Comparison of ENCODE assay signal across 8 cellular contexts in genomic region chr2:232327089-232328037, GRCh38. TPM values are rescaled to one million over a fixed set of nuclear protein-coding genes. Genes with fewer than 3 reads are reported as not detected.
DNase-seq lines count a peak whose midpoint lies in the region; ATAC-seq and TF ChIP-seq lines count a peak whose summit lies in the region.

No MANE protein-coding gene starts in this region.

- TF ChIP-seq CTCF in hepatocyte (IDR thresholded peaks at IDR 0.05; ENCODE audit: poor library complexity) = peak; percentile 78

- H3K4me1 ChIP-seq in hepatocyte (ENCODE audit: insufficient read depth) = no peaks in the 10 kb centered on the region

- no peak overlapping the region for H3K27ac ChIP-seq in hepatocyte

- H3K36me3 ChIP-seq in hepatocyte (replicated peaks; ENCODE audit: insufficient read depth, low read depth) = no peaks in the 10 kb centered on the region

- H4K20me1 ChIP-seq in hepatocyte (ENCODE audit: insufficient read depth, poor library complexity, severe bottlenecking) = no peaks in the 10 kb centered on the region

- no peaks in the 10 kb centered on the region for H3K79me2 ChIP-seq in hepatocyte

- peak; percentile 16 for DNase-seq in NK-92 treated with Interleukin-12 subunit alpha and Interleukin-12 subunit beta, amount 100 ng/mL, for 24 hours (lab: John Stamatoyannopoulos, UW)
- no peak for DNase-seq in NK-92 (lab: John Stamatoyannopoulos, UW; ENCODE audit: unreplicated experiment)
- DNase-seq in T-helper 17 cell = peak; percentile 62 to 85 (median 66)
- DNase-seq in amygdala (lab: John Stamatoyannopoulos, UW) = peak in 44 of 56 donors; percentile 9 to 81 (median 46)
- peak; percentile 83 for DNase-seq in hepatocyte (ENCODE audit: low spot score)
- peak; percentile 29 for DNase-seq in smooth muscle cell of the brain vasculature (ENCODE audit: low read depth, low spot score)

- no peaks in the 10 kb centered on the region for H3K9me2 ChIP-seq in hepatocyte (replicated peaks; ENCODE audit: insufficient read depth)

- no peak overlapping the region for H2AFZ ChIP-seq in hepatocyte

- no peaks in the 10 kb centered on the region for H3K27me3 Mint-ChIP-seq in T-helper 17 cell

- no peaks in the 10 kb centered on the region for H3K36me3 Mint-ChIP-seq in T-helper 17 cell (ENCODE audit: low read depth)

- H3K4me3 ChIP-seq in hepatocyte = no peak overlapping the region

- H3K9me3 ChIP-seq in T-helper 17 cell (ENCODE audit: control insufficient read depth, low read length, poor library complexity, severe bottlenecking) (no peaks in the 10 kb centered on the region), hepatocyte (ENCODE audit: low read depth) (no peaks in the 10 kb centered on the region)

- 57% methylated on average over 12 of the region's 12 CpGs for WGBS in hepatocyte (ENCODE audit: low lambda C conversion rate, missing lambda C conversion rate)

- H3K4me3 Mint-ChIP-seq in T-helper 17 cell = no peak overlapping the region

- peaks cover 7% of the 10 kb centered on the region for H3K4me1 Mint-ChIP-seq in T-helper 17 cell

- H3K27me3 ChIP-seq in hepatocyte = no peaks in the 10 kb centered on the region

- H3K27ac Mint-ChIP-seq in T-helper 17 cell = no peak overlapping the region

- H3K4me2 ChIP-seq in hepatocyte = no peak overlapping the region

- ATAC-seq in HG03439 (IDR thresholded peaks at IDR 0.05; ENCODE audit: unreplicated experiment) = peak; percentile 41
- ATAC-seq in T-helper 17 cell = peak; percentile 88
- ATAC-seq in GM19023 (IDR thresholded peaks at IDR 0.05; ENCODE audit: unreplicated experiment) = no peak

RNA-seq across cellular contexts. Expression of gene ALPP, which starts 51.2 kb away (rescaled TPM):
- total RNA-seq in T-helper 17 cell (under 1 TPM; 0.29 to 0.45 TPM), hepatocyte (6.5 and 8.7 TPM in 2 replicates)
- polyA plus RNA-seq in hepatocyte = 1.2 and 1.3 TPM in 2 replicates
